8 cellular contexts compared by ENCODE assay signal in the genomic region with DNA sequence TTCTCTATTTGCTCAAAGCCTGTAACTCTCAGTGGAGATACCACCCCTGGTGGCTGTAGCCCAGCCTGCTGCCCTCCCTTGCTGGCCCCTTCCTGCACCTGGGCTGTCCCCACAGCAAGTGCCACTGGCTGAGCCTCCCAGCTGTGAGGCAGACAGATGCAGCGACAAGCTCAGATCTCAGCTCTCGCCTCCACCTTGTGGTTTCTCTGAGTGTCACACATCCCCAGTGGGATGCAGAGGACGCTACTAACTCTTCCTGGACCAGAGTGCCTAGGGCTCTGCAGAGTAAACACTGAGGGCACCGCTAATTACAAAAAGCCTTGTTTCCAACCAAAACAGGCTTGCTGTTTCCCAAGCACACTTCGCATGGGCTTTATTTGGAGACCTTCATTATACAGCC. TPM values are rescaled to one million over a fixed set of nuclear protein-coding genes. Genes with fewer than 3 reads are reported as not detected.
DNase-seq lines count a peak whose midpoint lies in the region; ATAC-seq and TF ChIP-seq lines count a peak whose summit lies in the region.

No MANE protein-coding gene starts in this region.

- no peaks in the 10 kb centered on the region for H3K36me3 ChIP-seq in vagina

- H3K27ac ChIP-seq in 22Rv1 (no peak overlapping the region), vagina (no peak overlapping the region)

- TF ChIP-seq POLR2A in vagina (IDR thresholded peaks at IDR 0.05): no peak

- no peak overlapping the region for H3K4me3 ChIP-seq in vagina

- peak; percentile 58 for TF ChIP-seq CTCF in 22Rv1 (IDR thresholded peaks at IDR 0.05)
- peak; percentile 53 for TF ChIP-seq CTCF in GM12874 (IDR thresholded peaks at IDR 0.05; ENCODE audit: insufficient read depth, low read depth, low read length)
- TF ChIP-seq CTCF in vagina (IDR thresholded peaks at IDR 0.05): no peak

- ATAC-seq in GM19463 (IDR thresholded peaks at IDR 0.05; ENCODE audit: unreplicated experiment): no peak
- no peak for ATAC-seq in left ventricle myocardium superior

- intact Hi-C loops in vagina (cut with DNase I) (no loop called here), left ventricle myocardium superior (cut with micrococcal nuclease) (no loop called here)

- DNase-seq in OCI-M1 (lab: John Stamatoyannopoulos, UW): peak; percentile 70
- DNase-seq in ecto neural progenitor cell (ENCODE audit: low spot score): peak; percentile 72
- peak; percentile 12 to 19 for DNase-seq in stimulated activated CD4-positive, alpha-beta T cell treated with anti-CD3 and anti-CD28 coated beads, Interleukin-4, amount 100 ng/mL, for 48 hours (ENCODE audit: low read depth in 2 of 2)
- DNase-seq in vagina (ENCODE audit: extremely low spot score in 2 of 2): no peak
- no peak for DNase-seq in left ventricle myocardium superior

- H3K9me3 ChIP-seq in vagina: no peaks in the 10 kb centered on the region

- H3K4me1 ChIP-seq in vagina: no peaks in the 10 kb centered on the region

- H3K27me3 ChIP-seq in vagina: no peaks in the 10 kb centered on the region

RNA-seq across cellular contexts. Expression of a gene that starts 8.9 kb away (rescaled TPM):
- total RNA-seq in vagina (4.9 TPM), left ventricle myocardium superior (3.2 TPM)

Comparison
In these comparisons a context has a peak if more than half of its experiments do, and no peak if none do; other contexts are left out.
1. CTCF ChIP-seq: peak in 22Rv1 (single experiment) and GM12874 (single experiment); none in vagina (0 of 3).
2. DNase-seq: peak in OCI-M1 (single experiment), ecto neural progenitor cell (single experiment) and stimulated activated CD4-positive, alpha-beta T cell treated with anti-CD3 and anti-CD28 coated beads, Interleukin-4, amount 100 ng/mL, for 48 hours (2 of 2); none in vagina (0 of 2) and left ventricle myocardium superior (single experiment).